In the genomic region with DNA sequence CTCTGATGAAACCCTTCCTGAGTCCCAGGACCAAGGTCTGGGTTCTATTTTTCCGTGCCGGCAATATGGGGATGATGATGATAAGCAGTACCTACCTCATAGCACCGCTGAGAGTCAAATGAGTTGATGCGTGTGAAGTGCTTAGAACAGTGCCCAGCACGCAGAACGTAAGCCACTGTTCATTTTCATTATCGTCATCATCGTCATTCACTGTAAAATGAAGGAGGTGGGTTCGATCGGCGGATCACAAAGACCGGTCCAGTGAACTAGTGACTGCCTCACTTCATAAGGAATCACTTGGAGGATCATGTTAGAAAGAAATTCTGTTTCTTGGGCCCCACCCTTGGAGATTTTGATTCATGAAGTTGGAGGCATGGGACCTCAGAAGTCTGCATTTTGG, we compare ENCODE assay signal across 1 cellular context.
TF ChIP-seq lines count a peak whose summit lies in the region.

No MANE protein-coding gene starts in this region.

TF ChIP-seq in HCT116, 20 proteins besides CTCF, POLR2A, EP300 and RAD21:
- TF ChIP-seq CBX3 (IDR thresholded peaks at IDR 0.05; ENCODE audit: low read depth) (no peak), POLR2AphosphoS5 (IDR thresholded peaks at IDR 0.05; ENCODE audit: low read depth, low read length) (no peak), JUND (IDR thresholded peaks at IDR 0.05) (no peak), EGR1 (IDR thresholded peaks at IDR 0.05; ENCODE audit: low read depth) (no peak), EZH2 (IDR thresholded peaks at IDR 0.05) (no peak), CEBPB (IDR thresholded peaks at IDR 0.05; ENCODE audit: low read depth) (no peak), YY1 (IDR thresholded peaks at IDR 0.05; ENCODE audit: extremely low read depth, insufficient replicate concordance, low read depth, low read length) (no peak), TCF7L2 (IDR thresholded peaks at IDR 0.05; ENCODE audit: borderline replicate concordance, extremely low read depth, insufficient read depth, insufficient read length) (no peak)
- TF ChIP-seq, protein P1, sequence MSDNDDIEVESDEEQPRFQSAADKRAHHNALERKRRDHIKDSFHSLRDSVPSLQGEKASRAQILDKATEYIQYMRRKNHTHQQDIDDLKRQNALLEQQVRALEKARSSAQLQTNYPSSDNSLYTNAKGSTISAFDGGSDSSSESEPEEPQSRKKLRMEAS (IDR thresholded peaks at IDR 0.05): no peak
- TF ChIP-seq, protein P2, sequence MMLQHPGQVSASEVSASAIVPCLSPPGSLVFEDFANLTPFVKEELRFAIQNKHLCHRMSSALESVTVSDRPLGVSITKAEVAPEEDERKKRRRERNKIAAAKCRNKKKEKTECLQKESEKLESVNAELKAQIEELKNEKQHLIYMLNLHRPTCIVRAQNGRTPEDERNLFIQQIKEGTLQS (IDR thresholded peaks at IDR 0.05): no peak
- TF ChIP-seq, protein P3, sequence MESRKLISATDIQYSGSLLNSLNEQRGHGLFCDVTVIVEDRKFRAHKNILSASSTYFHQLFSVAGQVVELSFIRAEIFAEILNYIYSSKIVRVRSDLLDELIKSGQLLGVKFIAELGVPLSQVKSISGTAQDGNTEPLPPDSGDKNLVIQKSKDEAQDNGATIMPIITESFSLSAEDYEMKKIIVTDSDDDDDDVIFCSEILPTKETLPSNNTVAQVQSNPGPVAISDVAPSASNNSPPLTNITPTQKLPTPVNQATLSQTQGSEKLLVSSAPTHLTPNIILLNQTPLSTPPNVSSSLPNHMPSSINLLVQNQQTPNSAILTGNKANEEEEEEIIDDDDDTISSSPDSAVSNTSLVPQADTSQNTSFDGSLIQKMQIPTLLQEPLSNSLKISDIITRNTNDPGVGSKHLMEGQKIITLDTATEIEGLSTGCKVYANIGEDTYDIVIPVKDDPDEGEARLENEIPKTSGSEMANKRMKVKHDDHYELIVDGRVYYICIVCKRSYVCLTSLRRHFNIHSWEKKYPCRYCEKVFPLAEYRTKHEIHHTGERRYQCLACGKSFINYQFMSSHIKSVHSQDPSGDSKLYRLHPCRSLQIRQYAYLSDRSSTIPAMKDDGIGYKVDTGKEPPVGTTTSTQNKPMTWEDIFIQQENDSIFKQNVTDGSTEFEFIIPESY (IDR thresholded peaks at IDR 0.05; ENCODE audit: extremely low read depth, insufficient replicate concordance, low read length): no peak
- TF ChIP-seq, protein P4, sequence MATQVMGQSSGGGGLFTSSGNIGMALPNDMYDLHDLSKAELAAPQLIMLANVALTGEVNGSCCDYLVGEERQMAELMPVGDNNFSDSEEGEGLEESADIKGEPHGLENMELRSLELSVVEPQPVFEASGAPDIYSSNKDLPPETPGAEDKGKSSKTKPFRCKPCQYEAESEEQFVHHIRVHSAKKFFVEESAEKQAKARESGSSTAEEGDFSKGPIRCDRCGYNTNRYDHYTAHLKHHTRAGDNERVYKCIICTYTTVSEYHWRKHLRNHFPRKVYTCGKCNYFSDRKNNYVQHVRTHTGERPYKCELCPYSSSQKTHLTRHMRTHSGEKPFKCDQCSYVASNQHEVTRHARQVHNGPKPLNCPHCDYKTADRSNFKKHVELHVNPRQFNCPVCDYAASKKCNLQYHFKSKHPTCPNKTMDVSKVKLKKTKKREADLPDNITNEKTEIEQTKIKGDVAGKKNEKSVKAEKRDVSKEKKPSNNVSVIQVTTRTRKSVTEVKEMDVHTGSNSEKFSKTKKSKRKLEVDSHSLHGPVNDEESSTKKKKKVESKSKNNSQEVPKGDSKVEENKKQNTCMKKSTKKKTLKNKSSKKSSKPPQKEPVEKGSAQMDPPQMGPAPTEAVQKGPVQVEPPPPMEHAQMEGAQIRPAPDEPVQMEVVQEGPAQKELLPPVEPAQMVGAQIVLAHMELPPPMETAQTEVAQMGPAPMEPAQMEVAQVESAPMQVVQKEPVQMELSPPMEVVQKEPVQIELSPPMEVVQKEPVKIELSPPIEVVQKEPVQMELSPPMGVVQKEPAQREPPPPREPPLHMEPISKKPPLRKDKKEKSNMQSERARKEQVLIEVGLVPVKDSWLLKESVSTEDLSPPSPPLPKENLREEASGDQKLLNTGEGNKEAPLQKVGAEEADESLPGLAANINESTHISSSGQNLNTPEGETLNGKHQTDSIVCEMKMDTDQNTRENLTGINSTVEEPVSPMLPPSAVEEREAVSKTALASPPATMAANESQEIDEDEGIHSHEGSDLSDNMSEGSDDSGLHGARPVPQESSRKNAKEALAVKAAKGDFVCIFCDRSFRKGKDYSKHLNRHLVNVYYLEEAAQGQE (IDR thresholded peaks at IDR 0.05; ENCODE audit: low read depth): no peak
